Comparison of ENCODE assay signal across 8 cellular contexts in genomic region chr18:74148543-74149070, GRCh38. TPM values are rescaled to one million over a fixed set of nuclear protein-coding genes. Genes with fewer than 3 reads are reported as not detected.
A peak's percentile ranks its signal among the peaks of the same experiment; 100 is the strongest.
DNase-seq lines count a peak whose midpoint lies in the region; ATAC-seq and TF ChIP-seq lines count a peak whose summit lies in the region.

No MANE protein-coding gene starts in this region.

- peak overlapping the region; percentile 97 for H2AFZ ChIP-seq in osteoblast (ENCODE audit: low read length)

- H3K36me3 ChIP-seq in MG63 (peaks cover 16% of the 10 kb centered on the region), osteoblast (ENCODE audit: insufficient read depth, low read length) (no peaks in the 10 kb centered on the region)

- no peaks in the 10 kb centered on the region for H3K9me3 Mint-ChIP-seq in effector memory CD8-positive, alpha-beta T cell

- peak overlapping the region; percentile 98 to 99 for H3K27ac Mint-ChIP-seq in effector memory CD8-positive, alpha-beta T cell

- no peaks in the 10 kb centered on the region for H4K20me1 ChIP-seq in osteoblast (ENCODE audit: insufficient read depth, low read length)

- DNase-seq in MG63 (no peak), osteoblast (ENCODE audit: insufficient read length, low spot score, missing footprints) (no peak), NCI-H146 (lab: John Stamatoyannopoulos, UW) (no peak), SW 1271 (lab: John Stamatoyannopoulos, UW) (no peak), hepatic stellate cell (ENCODE audit: low spot score) (no peak)
- no peak for DNase-seq in effector memory CD8-positive, alpha-beta T cell

- peaks cover 19% of the 10 kb centered on the region for H3K4me1 ChIP-seq in osteoblast (ENCODE audit: insufficient read depth, low read length)

- peaks cover 19% of the 10 kb centered on the region for H3K36me3 Mint-ChIP-seq in effector memory CD8-positive, alpha-beta T cell (ENCODE audit: insufficient read depth)

- H3K27me3 ChIP-seq in MG63, result no peaks in the 10 kb centered on the region
- H3K27me3 ChIP-seq in osteoblast (ENCODE audit: insufficient read depth, low read length), result no peaks in the 10 kb centered on the region

- peak overlapping the region; percentile 100 for H3K4me2 ChIP-seq in osteoblast (ENCODE audit: insufficient read depth, low read length)

- peaks cover 0 to 5% of the 10 kb centered on the region in 2 donors for H3K27me3 Mint-ChIP-seq in effector memory CD8-positive, alpha-beta T cell

- H3K9me3 ChIP-seq in MG63 (no peaks in the 10 kb centered on the region), osteoblast (ENCODE audit: low read depth, low read length) (no peaks in the 10 kb centered on the region)

- peak overlapping the region; percentile 85 for H3K4me3 ChIP-seq in MG63
- peak overlapping the region; percentile 84 for H3K4me3 ChIP-seq in osteoblast (ENCODE audit: insufficient read depth, low read length)

- TF ChIP-seq CTCF in C4-2B (conservative IDR thresholded peaks at IDR 0.05) (no peak), osteoblast (IDR thresholded peaks at IDR 0.05; ENCODE audit: extremely low read depth, low read depth, low read length) (no peak)

- peak overlapping the region; percentile 85 to 97 for H3K4me3 Mint-ChIP-seq in effector memory CD8-positive, alpha-beta T cell

- H3K4me1 Mint-ChIP-seq in effector memory CD8-positive, alpha-beta T cell (ENCODE audit: low read depth in 2 of 2), result peaks cover 28 to 35% of the 10 kb centered on the region in 2 donors

- peak; percentile 22 for ATAC-seq in GM21390 (IDR thresholded peaks at IDR 0.05; ENCODE audit: unreplicated experiment)
- no peak for ATAC-seq in effector memory CD8-positive, alpha-beta T cell (replicated peaks)

- H3K27ac ChIP-seq in C4-2B, result peak overlapping the region; percentile 87
- peak overlapping the region; percentile 83 for H3K27ac ChIP-seq in osteoblast (ENCODE audit: low read depth, low read length)

- peaks cover 52% of the 10 kb centered on the region for H3K79me2 ChIP-seq in osteoblast (ENCODE audit: insufficient read depth, low read length)

RNA-seq across cellular contexts. Expression of gene TIMM21, which starts 0.3 kb away (rescaled TPM):
- 15.6 and 36.8 TPM in 2 replicates for total RNA-seq in MG63 (2014; rRNA removed; shearing (Covaris generic); ENCODE audit: low replicate concordance)
- 11.8 and 15.6 TPM in 2 replicates for total RNA-seq in osteoblast

RNA-seq across cellular contexts. Expression of gene FBXO15, which starts 1.0 kb away (rescaled TPM):
- total RNA-seq in MG63 (2014; rRNA removed; shearing (Covaris generic); ENCODE audit: low replicate concordance), result 1.1 TPM in 1 of 2 replicates, not detected in the other
- 0.29 and 0.36 TPM in 2 replicates for total RNA-seq in osteoblast
